ENCODE assay signal across 13 cellular contexts in genomic region chr10:62980697-62981495, GRCh38.
DNase-seq lines count a peak whose midpoint lies in the region; ATAC-seq lines count a peak whose summit lies in the region.
"Had no signal": no experiment of that assay in that cellular context is flagged by ENCODE, and none has a peak within 500 bp of the region (broad histone marks: within the 10 kb centered on the region; RNA-seq: fewer than 3 reads in every experiment).

No MANE protein-coding gene starts in this region.

- H3K4me1 Mint-ChIP-seq in activated T-helper 2 cell treated with anti-CD3 and anti-CD28 coated beads, Interferon-gamma antibody, Interleukin-2, Interleukin-4, amounts not matched to agents 10 μg/mL and 5 μg/mL and 100 μg/mL, durations not matched to agents 14 hours and 24 hours and 36 hours (ENCODE audit: low read depth): peaks cover 44% of the 10 kb centered on the region

- DNase-seq in activated CD4-positive, alpha-beta T cell treated with anti-CD3 and anti-CD28 coated beads, Interleukin-2, amount 50 U/mL, for 48 hours: peak; percentile 37 to 47
- DNase-seq in activated CD4-positive, alpha-beta T cell treated with anti-CD3 and anti-CD28 coated beads, Interleukin-2, amount 50 U/mL, for 4 hours: no peak
- peak; percentile 44 for DNase-seq in HPDE6-E6E7 (ENCODE audit: extremely low spot score)
- DNase-seq in activated T-helper 2 cell treated with anti-CD3 and anti-CD28 coated beads, Interferon-gamma antibody, Interleukin-2, Interleukin-4, amounts not matched to agents 10 μg/mL and 5 μg/mL and 100 μg/mL, durations not matched to agents 14 hours and 24 hours and 36 hours (ENCODE audit: low spot score): no peak
- peak; percentile 20 for DNase-seq in stimulated activated CD4-positive, alpha-beta T cell treated with anti-CD3 and anti-CD28 coated beads, Interleukin-1b, Interleukin-23, amount 100 ng/mL, for 48 hours
- no peak for DNase-seq in GF-D8 (lab: John Stamatoyannopoulos, UW)
- DNase-seq in KG1 (lab: John Stamatoyannopoulos, UW): no peak
- DNase-seq: adrenal gland, DND-41, mucosa of descending colon, pancreas, trophoblast cell had no signal

- H3K9me3 Mint-ChIP-seq in activated T-helper 2 cell treated with anti-CD3 and anti-CD28 coated beads, Interferon-gamma antibody, Interleukin-2, Interleukin-4, amounts not matched to agents 10 μg/mL and 5 μg/mL and 100 μg/mL, durations not matched to agents 14 hours and 24 hours and 36 hours: peaks cover 4% of the 10 kb centered on the region

- no peaks in the 10 kb centered on the region for H3K27me3 Mint-ChIP-seq in activated T-helper 2 cell treated with anti-CD3 and anti-CD28 coated beads, Interferon-gamma antibody, Interleukin-2, Interleukin-4, amounts not matched to agents 10 μg/mL and 5 μg/mL and 100 μg/mL, durations not matched to agents 14 hours and 24 hours and 36 hours (ENCODE audit: low read depth)

- no peaks in the 10 kb centered on the region for H3K36me3 Mint-ChIP-seq in activated T-helper 2 cell treated with anti-CD3 and anti-CD28 coated beads, Interferon-gamma antibody, Interleukin-2, Interleukin-4, amounts not matched to agents 10 μg/mL and 5 μg/mL and 100 μg/mL, durations not matched to agents 14 hours and 24 hours and 36 hours (ENCODE audit: low read depth)

- no peak overlapping the region for H3K4me3 Mint-ChIP-seq in activated T-helper 2 cell treated with anti-CD3 and anti-CD28 coated beads, Interferon-gamma antibody, Interleukin-2, Interleukin-4, amounts not matched to agents 10 μg/mL and 5 μg/mL and 100 μg/mL, durations not matched to agents 14 hours and 24 hours and 36 hours (ENCODE audit: low read depth)

- H3K27ac Mint-ChIP-seq in activated T-helper 2 cell treated with anti-CD3 and anti-CD28 coated beads, Interferon-gamma antibody, Interleukin-2, Interleukin-4, amounts not matched to agents 10 μg/mL and 5 μg/mL and 100 μg/mL, durations not matched to agents 14 hours and 24 hours and 36 hours: peak overlapping the region; percentile 88

- no peak for ATAC-seq in GM18873 (IDR thresholded peaks at IDR 0.05; ENCODE audit: low FRiP score, unreplicated experiment)
- ATAC-seq: mucosa of descending colon, pancreas had no signal

- intact Hi-C loops in activated T-helper 2 cell treated with anti-CD3 and anti-CD28 coated beads, Interferon-gamma antibody, Interleukin-2, Interleukin-4, amounts not matched to agents 10 μg/mL and 5 μg/mL and 100 μg/mL, durations not matched to agents 14 hours and 24 hours and 36 hours (cut with micrococcal nuclease): loop anchor here (1.0 kb wide), 2 partner anchors 11 to 125 kb away; no protein-coding TSS in a partner anchor

Comparison
In these comparisons a context has a peak if more than half of its experiments do, and no peak if none do; other contexts are left out.
1. DNase-seq: peak in activated CD4-positive, alpha-beta T cell treated with anti-CD3 and anti-CD28 coated beads, Interleukin-2, amount 50 U/mL, for 48 hours (2 of 2), HPDE6-E6E7 (single experiment) and stimulated activated CD4-positive, alpha-beta T cell treated with anti-CD3 and anti-CD28 coated beads, Interleukin-1b, Interleukin-23, amount 100 ng/mL, for 48 hours (single experiment); none in activated CD4-positive, alpha-beta T cell treated with anti-CD3 and anti-CD28 coated beads, Interleukin-2, amount 50 U/mL, for 4 hours (0 of 2), activated T-helper 2 cell treated with anti-CD3 and anti-CD28 coated beads, Interferon-gamma antibody, Interleukin-2, Interleukin-4, amounts not matched to agents 10 μg/mL and 5 μg/mL and 100 μg/mL, durations not matched to agents 14 hours and 24 hours and 36 hours (single experiment), GF-D8 (single experiment) and KG1 (single experiment).